Comparison of ENCODE assay signal across 1 cellular context in genomic region chr1:162672678-162673259, GRCh38.
TF ChIP-seq lines count a peak whose summit lies in the region.

No MANE protein-coding gene starts in this region.

TF ChIP-seq in WTC11, 78 proteins besides CTCF, POLR2A, EP300 and RAD21 (continued from another document):
- TF ChIP-seq PRDM15 (CRISPR knock-in tag; IDR thresholded peaks at IDR 0.05) (no peak), JUN (CRISPR knock-in tag; IDR thresholded peaks at IDR 0.05) (no peak), STAT6 (CRISPR knock-in tag; conservative IDR thresholded peaks at IDR 0.05; ENCODE audit: low read depth) (no peak), KAT7 (CRISPR knock-in tag; IDR thresholded peaks at IDR 0.05; ENCODE audit: borderline replicate concordance) (no peak), NR3C1 (CRISPR knock-in tag; conservative IDR thresholded peaks at IDR 0.05; ENCODE audit: low read depth) (no peak), ARID4B (CRISPR knock-in tag; IDR thresholded peaks at IDR 0.05; ENCODE audit: borderline replicate concordance) (no peak), ZNF281 (CRISPR knock-in tag; IDR thresholded peaks at IDR 0.05) (no peak), TEAD1 (CRISPR knock-in tag; IDR thresholded peaks at IDR 0.05) (no peak), PREB (CRISPR knock-in tag; IDR thresholded peaks at IDR 0.05; ENCODE audit: borderline replicate concordance) (no peak), USF1 (CRISPR knock-in tag; IDR thresholded peaks at IDR 0.05) (no peak), AFF4 (CRISPR knock-in tag; IDR thresholded peaks at IDR 0.05; ENCODE audit: borderline replicate concordance) (no peak), OVOL2 (CRISPR knock-in tag; IDR thresholded peaks at IDR 0.05; ENCODE audit: borderline replicate concordance) (no peak), FOXP4 (CRISPR knock-in tag; IDR thresholded peaks at IDR 0.05) (no peak), PRRX2 (CRISPR knock-in tag; IDR thresholded peaks at IDR 0.05) (no peak), ESRRA (CRISPR knock-in tag; IDR thresholded peaks at IDR 0.05; ENCODE audit: borderline replicate concordance) (no peak), FOXP1 (CRISPR knock-in tag; IDR thresholded peaks at IDR 0.05; ENCODE audit: borderline replicate concordance) (no peak)
